26 cellular contexts compared by ENCODE assay signal in the genomic region with DNA sequence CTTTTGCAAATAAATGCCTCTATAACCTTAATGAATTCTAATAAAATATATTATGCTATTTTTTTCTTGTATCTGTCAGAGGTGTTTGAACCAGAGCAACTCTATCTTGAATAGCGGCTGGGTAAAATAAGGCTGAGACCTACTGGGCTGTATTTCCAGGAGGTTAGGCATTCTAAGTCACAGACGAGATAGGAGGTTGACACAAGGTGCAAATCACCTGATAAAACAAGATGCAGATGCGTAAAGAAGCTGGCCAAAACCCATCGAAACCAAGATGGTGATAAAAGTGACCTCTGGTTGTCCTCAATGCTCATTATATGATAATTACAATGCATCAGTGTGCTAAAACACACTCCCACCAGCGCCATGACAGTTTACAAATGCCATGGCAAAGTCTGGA.
"Had no signal": no experiment of that assay in that cellular context is flagged by ENCODE, and none has a peak within 500 bp of the region (broad histone marks: within the 10 kb centered on the region; RNA-seq: fewer than 3 reads in every experiment).

No MANE protein-coding gene starts in this region.

- H3K4me1 ChIP-seq: colonic mucosa, esophagus muscularis mucosa, esophagus squamous epithelium, foreskin keratinocyte, gastrocnemius medialis, gastroesophageal sphincter, heart left ventricle, heart right ventricle had no signal

- H3K27me3 ChIP-seq: colonic mucosa, esophagus muscularis mucosa, esophagus squamous epithelium, gastrocnemius medialis, gastroesophageal sphincter, heart left ventricle, heart right ventricle had no signal

- DNase-seq: colonic mucosa; cortex of kidney; dermis blood vessel endothelial cell; effector CD4-positive, alpha-beta T cell; effector CD8-positive, alpha-beta T cell; effector memory CD4-positive, alpha-beta T cell; effector memory CD8-positive, alpha-beta T cell; endodermal cell; erythroblast; esophagus squamous epithelium; foreskin fibroblast; foreskin keratinocyte; foreskin melanocyte; gastrocnemius medialis; glutamatergic neuron; head of caudate nucleus; heart left ventricle; heart right ventricle had no signal

- H3K27ac ChIP-seq: colonic mucosa, coronary artery, epithelial cell of prostate, esophagus muscularis mucosa, esophagus squamous epithelium, foreskin keratinocyte, gastrocnemius medialis, gastroesophageal sphincter, heart left ventricle, heart right ventricle had no signal

- ATAC-seq: effector memory CD8-positive, alpha-beta T cell; esophagus mucosa; foreskin keratinocyte; gastrocnemius medialis; gastroesophageal sphincter; heart left ventricle; heart right ventricle had no signal

- FAIRE-seq: colon, endothelial cell of umbilical vein, frontal cortex had no signal

- H3K36me3 ChIP-seq: colonic mucosa, esophagus muscularis mucosa, esophagus squamous epithelium, gastrocnemius medialis, gastroesophageal sphincter, heart left ventricle, heart right ventricle had no signal

- H3K9me3 ChIP-seq: colonic mucosa, esophagus muscularis mucosa, esophagus squamous epithelium, gastrocnemius medialis, gastroesophageal sphincter, heart right ventricle had no signal

- H3K4me3 ChIP-seq: colonic mucosa, coronary artery, esophagus muscularis mucosa, esophagus squamous epithelium, gastrocnemius medialis, gastroesophageal sphincter, heart left ventricle, heart right ventricle had no signal
